ENCODE assay signal across 9 cellular contexts in genomic region chr9:108886608-108887271, GRCh38. TPM values are rescaled to one million over a fixed set of nuclear protein-coding genes. Genes with fewer than 3 reads are reported as not detected.
"Had no signal": no experiment of that assay in that cellular context is flagged by ENCODE, and none has a peak within 500 bp of the region (broad histone marks: within the 10 kb centered on the region; RNA-seq: fewer than 3 reads in every experiment).

No MANE protein-coding gene starts in this region.

RNA-seq across cellular contexts. Expression of gene ACTL7A, which starts 24.7 kb away (rescaled TPM):
- total RNA-seq: activated CD4-positive, alpha-beta memory T cell treated with anti-CD3 and anti-CD28 coated beads, Interleukin-2, amount 10 ng/mL, durations not matched to agents 7 days and 5 days; ascending aorta; colonic mucosa; fibroblast of lung; kidney epithelial cell; lower lobe of right lung; right atrium auricular region; smooth muscle cell; transverse colon had no signal
- polyA plus RNA-seq: fibroblast of lung, smooth muscle cell had no signal

RNA-seq across cellular contexts. Expression of gene ACTL7B, which starts 31.0 kb away (rescaled TPM):
- total RNA-seq: activated CD4-positive, alpha-beta memory T cell treated with anti-CD3 and anti-CD28 coated beads, Interleukin-2, amount 10 ng/mL, durations not matched to agents 7 days and 5 days; ascending aorta; colonic mucosa; fibroblast of lung; kidney epithelial cell; lower lobe of right lung; right atrium auricular region; smooth muscle cell; transverse colon had no signal
- polyA plus RNA-seq: fibroblast of lung, smooth muscle cell had no signal
